In the genomic region with DNA sequence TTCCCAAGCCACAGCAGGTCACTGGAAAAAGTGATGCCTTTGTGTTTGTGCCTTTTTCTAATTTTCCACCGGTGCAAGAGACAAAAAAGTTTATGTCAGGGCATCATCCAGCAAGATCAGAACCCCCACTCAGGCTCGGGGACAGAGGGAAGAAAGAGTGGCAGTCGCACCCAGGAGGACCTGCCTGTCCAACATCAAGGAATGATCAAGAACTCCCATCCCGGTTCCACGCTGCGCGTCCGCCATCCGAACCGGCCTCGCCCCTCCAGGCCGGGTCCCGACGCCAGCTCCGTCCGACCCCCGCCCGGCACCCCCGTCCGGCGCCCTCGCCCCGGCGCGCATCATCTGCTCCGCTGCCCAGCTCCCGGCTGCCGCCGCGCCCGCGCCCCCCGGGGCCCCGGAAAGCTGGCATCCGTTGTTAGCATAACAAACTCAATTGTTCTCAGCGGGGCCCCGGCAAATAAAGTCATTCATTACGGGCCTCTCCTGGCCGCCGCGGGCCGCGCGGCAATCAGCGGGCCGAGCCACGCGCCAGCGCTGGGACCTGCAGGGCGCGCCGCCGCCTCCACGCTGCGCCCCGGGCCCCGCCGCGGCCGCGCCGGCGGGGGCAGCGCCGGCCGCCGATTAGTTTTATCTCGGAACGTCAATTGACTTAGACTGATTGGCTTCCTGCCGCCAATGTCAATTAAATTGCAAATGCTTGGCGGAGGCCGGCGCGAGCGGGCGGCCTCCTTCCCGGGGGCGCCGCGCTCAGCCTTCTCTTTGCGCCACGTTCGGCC, we compare ENCODE assay signal across 12 cellular contexts. TPM values are rescaled to one million over a fixed set of nuclear protein-coding genes. Genes with fewer than 3 reads are reported as not detected.
DNase-seq lines count a peak whose midpoint lies in the region; ATAC-seq and TF ChIP-seq lines count a peak whose summit lies in the region.
"Had no signal": no experiment of that assay in that cellular context is flagged by ENCODE, and none has a peak within 500 bp of the region (broad histone marks: within the 10 kb centered on the region; RNA-seq: fewer than 3 reads in every experiment).

No MANE protein-coding gene starts in this region.

- no peak overlapping the region for H2BK120ac ChIP-seq in trophoblast cell (ENCODE audit: insufficient read depth, low read length, poor library complexity)

- WGBS in SK-N-SH (ENCODE audit: low lambda C conversion rate) = 35% methylated on average over 21 of the region's 83 CpGs
- no CpG with 5 or more reads among the region's 83 CpGs for WGBS in trophoblast cell (ENCODE audit: extremely low coverage, insufficient coverage, insufficient read length)

- no peaks in the 10 kb centered on the region for H3K36me3 Mint-ChIP-seq in endothelial cell (ENCODE audit: low read depth, unreplicated experiment)

- peak overlapping the region; percentile 59 for H3K27ac Mint-ChIP-seq in endothelial cell (ENCODE audit: unreplicated experiment)

- H2AFZ ChIP-seq in SK-N-SH (ENCODE audit: low read depth) = no peak overlapping the region
- H2AFZ ChIP-seq in trophoblast cell (ENCODE audit: insufficient read depth, low read length, poor library complexity) = no peak overlapping the region

- H3K4me1 ChIP-seq in SK-N-SH (ENCODE audit: control insufficient read depth in 1 of 2, insufficient read depth in 2 of 2, low read depth in 1 of 2, low read length in 1 of 2) = no peaks in the 10 kb centered on the region
- H3K4me1 ChIP-seq in trophoblast cell (ENCODE audit: control insufficient read depth in 1 of 2, insufficient read depth in 2 of 2, low read length in 2 of 2) = no peaks in the 10 kb centered on the region
- H3K4me1 ChIP-seq in mucosa of descending colon (ENCODE audit: low read depth) = no peaks in the 10 kb centered on the region
- H3K4me1 ChIP-seq in uterus = peaks cover 0 to 4% of the 10 kb centered on the region in 2 donors

- no peak overlapping the region; the same call in 1 of the 2 replicates for H3K4me2 ChIP-seq in SK-N-SH
- H3K4me2 ChIP-seq in trophoblast cell (ENCODE audit: low read length) = peak overlapping the region; percentile 50

- H3K27me3 Mint-ChIP-seq in endothelial cell (ENCODE audit: unreplicated experiment) = peaks cover 25% of the 10 kb centered on the region

- no peaks in the 10 kb centered on the region for H4K20me1 ChIP-seq in SK-N-SH (ENCODE audit: insufficient read depth)

- POLR2A ChIA-PET in SK-N-SH (lab: Yijun Ruan, JAX) = no interaction called here

- H3K9me2 ChIP-seq in SK-N-SH = no peaks in the 10 kb centered on the region

- H3K14ac ChIP-seq in trophoblast cell (ENCODE audit: low read length) = no peak overlapping the region

- TF ChIP-seq RAD21 in SK-N-SH (IDR thresholded peaks at IDR 0.05; ENCODE audit: low read length) = no peak

- TF ChIP-seq EP300 in SK-N-SH (IDR thresholded peaks at IDR 0.05; ENCODE audit: borderline replicate concordance in 1 of 2, low read depth in 1 of 2, low read length in 1 of 2) = no peak

- H3K79me2 ChIP-seq in SK-N-SH (ENCODE audit: insufficient read depth) = no peaks in the 10 kb centered on the region
- H3K79me2 ChIP-seq in trophoblast cell (ENCODE audit: control insufficient read depth, insufficient read depth, low read length, poor library complexity) = no peaks in the 10 kb centered on the region

- CTCF ChIA-PET in SK-N-SH (lab: Yijun Ruan, JAX) = interaction anchor here (0.6 to 1.6 kb wide), 3 partner anchors 11 to 289 kb away, joined by 3 to 4 read pairs (median 4); no protein-coding TSS in a partner anchor

- DNase-seq in SK-N-SH = peak; percentile 72
- DNase-seq in NCI-H1105 treated with DMSO at 0.1 percent for 48 hours (lab: John Stamatoyannopoulos, UW) = peak; percentile 10
- peak; percentile 37 for DNase-seq in endothelial cell (ENCODE audit: low spot score)
- no peak for DNase-seq in trophoblast cell
- DNase-seq in mucosa of descending colon = no peak
- DNase-seq in uterus = no peak
- DNase-seq: NCI-H446 treated with DMSO at 0.1 percent for 48 hours had no signal

- H4K91ac ChIP-seq in trophoblast cell (ENCODE audit: low read depth, low read length) = no peak overlapping the region

- H3F3A ChIP-seq in SK-N-SH (replicated peaks; ENCODE audit: insufficient read depth) = no peaks in the 10 kb centered on the region

- intact Hi-C loops in mucosa of descending colon (cut with DNase I, micrococcal nuclease) = no loop called here
- intact Hi-C loops in uterus (cut with DNase I; ENCODE audit: low total_unique reads) = no loop called here

- H3K79me1 ChIP-seq in trophoblast cell (ENCODE audit: low read length) = no peaks in the 10 kb centered on the region

- no peaks in the 10 kb centered on the region for H3K9me3 Mint-ChIP-seq in endothelial cell (ENCODE audit: unreplicated experiment)

- no peak overlapping the region for H2BK12ac ChIP-seq in trophoblast cell (ENCODE audit: low read length)

- H3K27me3 ChIP-seq in SK-N-SH (ENCODE audit: insufficient read depth) (peaks cover 34% of the 10 kb centered on the region; the same call in 1 of the 2 replicates), trophoblast cell (ENCODE audit: insufficient read depth, low read length) (peaks cover 43% of the 10 kb centered on the region), uterus (peaks cover 0 to 33% of the 10 kb centered on the region in 2 donors)

- H3K36me3 ChIP-seq in SK-N-SH (replicated peaks in 1 of 2; ENCODE audit: control insufficient read depth in 1 of 2, insufficient read depth in 2 of 2, low read length in 1 of 2) (no peaks in the 10 kb centered on the region), trophoblast cell (ENCODE audit: control insufficient read depth in 1 of 2, insufficient read depth in 2 of 2, low read length in 2 of 2) (no peaks in the 10 kb centered on the region), mucosa of descending colon (ENCODE audit: low read depth) (no peaks in the 10 kb centered on the region), uterus (no peaks in the 10 kb centered on the region)
- H3K36me3 ChIP-seq: right atrium auricular region had no signal

- no peak for TF ChIP-seq POLR2A in uterus (IDR thresholded peaks at IDR 0.05)

- H3K4me1 Mint-ChIP-seq in endothelial cell (ENCODE audit: unreplicated experiment) = peaks cover 9% of the 10 kb centered on the region

- TF ChIP-seq CTCF in SK-N-SH (IDR thresholded peaks at IDR 0.05) (no peak), endothelial cell (IDR thresholded peaks at IDR 0.05; ENCODE audit: unreplicated experiment) (no peak), mucosa of descending colon (IDR thresholded peaks at IDR 0.05) (no peak), uterus (IDR thresholded peaks at IDR 0.05) (no peak)

- no peak overlapping the region for H4K12ac ChIP-seq in trophoblast cell (ENCODE audit: low read depth, low read length)

- H3K9me3 ChIP-seq in SK-N-SH = no peaks in the 10 kb centered on the region
- H3K9me3 ChIP-seq in trophoblast cell (ENCODE audit: insufficient read depth, low read depth, low read length) = peaks cover 6% of the 10 kb centered on the region
- peaks cover 9% of the 10 kb centered on the region for H3K9me3 ChIP-seq in mucosa of descending colon
- H3K9me3 ChIP-seq in uterus = no peaks in the 10 kb centered on the region

- H3K9ac ChIP-seq in SK-N-SH (no peak overlapping the region), trophoblast cell (ENCODE audit: low read length) (no peak overlapping the region)

- no peak overlapping the region for H2AK5ac ChIP-seq in trophoblast cell (ENCODE audit: low read length)

- H3K27ac ChIP-seq in SK-N-SH (ENCODE audit: low read depth in 2 of 2, low read length in 1 of 2) (no peak overlapping the region), trophoblast cell (ENCODE audit: low read depth, low read length) (no peak overlapping the region), uterus (no peak overlapping the region)
- H3K27ac ChIP-seq: right atrium auricular region had no signal

- no peak overlapping the region for H3K23ac ChIP-seq in trophoblast cell (ENCODE audit: low read length)

- H3K4me3 ChIP-seq in SK-N-SH (ENCODE audit: low read depth in 2 of 2, low read length in 1 of 2) (no peak overlapping the region), trophoblast cell (ENCODE audit: low read depth, low read length) (no peak overlapping the region), mucosa of descending colon (no peak overlapping the region), uterus (no peak overlapping the region)

- H3K4ac ChIP-seq in trophoblast cell (ENCODE audit: low read depth, low read length) = no peak overlapping the region

- H3K18ac ChIP-seq in trophoblast cell (ENCODE audit: low read length) = no peak overlapping the region

- H4K8ac ChIP-seq in trophoblast cell (ENCODE audit: low read depth, low read length) = no peak overlapping the region

- ATAC-seq in SK-N-SH treated with all-trans-retinoic acid at 6 μM for 48 hours = no peak
- no peak for ATAC-seq in GM21390 (IDR thresholded peaks at IDR 0.05; ENCODE audit: unreplicated experiment)
- ATAC-seq in mucosa of descending colon = no peak

- peak overlapping the region; percentile 78 for H3K4me3 Mint-ChIP-seq in endothelial cell (ENCODE audit: unreplicated experiment)

- no peak overlapping the region for H2BK5ac ChIP-seq in trophoblast cell (ENCODE audit: low read depth, low read length, poor library complexity)

TF ChIP-seq in SK-N-SH, 30 proteins besides CTCF, POLR2A, EP300 and RAD21 (continues in another document):
- TF ChIP-seq, protein P1, sequence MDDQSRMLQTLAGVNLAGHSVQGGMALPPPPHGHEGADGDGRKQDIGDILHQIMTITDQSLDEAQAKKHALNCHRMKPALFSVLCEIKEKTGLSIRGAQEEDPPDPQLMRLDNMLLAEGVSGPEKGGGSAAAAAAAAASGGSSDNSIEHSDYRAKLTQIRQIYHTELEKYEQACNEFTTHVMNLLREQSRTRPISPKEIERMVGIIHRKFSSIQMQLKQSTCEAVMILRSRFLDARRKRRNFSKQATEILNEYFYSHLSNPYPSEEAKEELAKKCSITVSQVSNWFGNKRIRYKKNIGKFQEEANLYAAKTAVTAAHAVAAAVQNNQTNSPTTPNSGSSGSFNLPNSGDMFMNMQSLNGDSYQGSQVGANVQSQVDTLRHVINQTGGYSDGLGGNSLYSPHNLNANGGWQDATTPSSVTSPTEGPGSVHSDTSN (IDR thresholded peaks at IDR 0.05) = no peak

TF ChIP-seq in SK-N-SH treated with all-trans-retinoic acid at 6 μM for 48 hours, 23 proteins besides CTCF, POLR2A, EP300 and RAD21 (continues in another document):
- no peak for TF ChIP-seq ESRRG (CRISPR knock-in tag; IDR thresholded peaks at IDR 0.05)
- no peak for TF ChIP-seq ZC3H10 (CRISPR knock-in tag; IDR thresholded peaks at IDR 0.05)
- no peak for TF ChIP-seq ZFP3 (CRISPR knock-in tag; IDR thresholded peaks at IDR 0.05)

RNA-seq across cellular contexts. Expression of a gene that starts 48.1 kb away (rescaled TPM):
- 0.05 and 0.15 TPM in 2 replicates for polyA plus RNA-seq in SK-N-SH (2012; rRNA removed)
- 0.04 and 0.22 TPM in 2 replicates for polyA plus RNA-seq in SK-N-SH (2012; cell fraction: cytosol; rRNA removed)
- 0.05 and 0.10 TPM in 2 replicates for polyA plus RNA-seq in SK-N-SH (2012; cell fraction: nucleus; rRNA removed)
- total RNA-seq in endothelial cell (ENCODE audit: unreplicated experiment) (1.3 TPM), mucosa of descending colon (under 1 TPM in 2 of 3 donors, not detected in 1; 0.29 to 0.32 TPM), uterus (under 1 TPM in 1 of 4 donors, not detected in 3; 0.55 TPM)
- 0.01 TPM in 1 of 2 replicates, not detected in the other for polyA plus RNA-seq in trophoblast cell (2013)
- total RNA-seq: kidney epithelial cell had no signal
- polyA plus RNA-seq: AG04450 had no signal

Comparison
In these comparisons a context has a peak if more than half of its experiments do, and no peak if none do; other contexts are left out.
1. DNase-seq: peak in SK-N-SH (single experiment), NCI-H1105 treated with DMSO at 0.1 percent for 48 hours (single experiment) and endothelial cell (single experiment); none in trophoblast cell (0 of 2), mucosa of descending colon (0 of 3) and uterus (0 of 2).